In the genomic region with DNA sequence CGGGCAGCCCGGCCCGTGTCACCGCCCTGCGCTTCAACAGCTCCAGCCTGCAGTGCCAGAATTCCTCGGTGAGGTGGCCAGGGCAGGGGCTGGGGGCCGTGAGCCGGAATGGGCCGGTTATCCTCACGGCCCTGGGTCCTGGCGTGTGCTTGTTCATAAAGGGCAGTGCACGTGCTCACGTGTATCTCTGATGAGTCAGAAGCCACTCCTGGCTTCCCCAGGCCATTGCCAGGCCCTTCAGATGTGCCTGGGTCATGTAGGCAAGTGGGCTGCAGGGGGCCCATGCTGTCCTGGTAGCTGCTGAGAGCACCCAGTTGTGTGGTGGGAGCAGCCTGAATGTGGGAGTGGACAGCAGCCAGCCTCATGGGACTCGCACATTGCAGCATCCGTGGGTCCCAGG, we compare ENCODE assay signal across 1 cellular context.
TF ChIP-seq lines count a peak whose summit lies in the region.

No MANE protein-coding gene starts in this region.

TF ChIP-seq in IMR-90, 13 proteins besides CTCF, POLR2A, EP300 and RAD21:
- peak; percentile 65; the same call in 1 of the 2 replicates for TF ChIP-seq BHLHE40 (IDR thresholded peaks at IDR 0.05; ENCODE audit: low read depth, low read length)
- no peak for TF ChIP-seq RCOR1 (IDR thresholded peaks at IDR 0.05; ENCODE audit: insufficient replicate concordance, low read length)
